20 cellular contexts compared by ENCODE assay signal in the genomic region with DNA sequence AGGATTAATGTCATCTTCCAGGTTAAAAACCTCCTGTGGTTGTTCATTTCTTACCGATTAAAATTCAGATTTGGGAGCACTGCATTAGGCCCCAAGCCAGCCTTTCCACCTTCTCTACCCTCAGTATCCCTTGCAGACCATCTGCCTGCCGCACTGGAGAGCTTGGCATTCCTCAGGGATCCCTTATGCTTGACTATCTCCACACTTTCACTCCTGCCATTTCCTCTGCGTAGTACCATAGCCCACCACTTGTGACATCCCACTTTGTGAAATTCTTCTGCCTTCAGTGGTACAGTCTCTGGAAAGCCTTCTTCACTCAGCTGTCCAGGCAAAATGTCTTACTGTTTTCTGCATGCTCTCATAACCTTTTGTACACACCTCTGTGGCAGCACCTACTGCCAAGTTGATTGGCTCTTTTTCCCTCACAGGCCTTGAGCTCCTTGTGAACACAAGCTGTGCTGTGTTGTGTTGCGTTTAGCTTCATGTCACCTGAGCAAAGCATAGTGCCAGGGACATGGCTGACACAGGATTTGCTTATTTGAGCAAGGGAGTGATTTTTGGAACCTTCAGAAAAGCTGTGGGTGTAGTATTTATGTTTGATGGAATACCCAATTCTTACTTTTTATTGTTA.
DNase-seq lines count a peak whose midpoint lies in the region; ATAC-seq, FAIRE-seq and TF ChIP-seq lines count a peak whose summit lies in the region.
"Had no signal": no experiment of that assay in that cellular context is flagged by ENCODE, and none has a peak within 500 bp of the region (broad histone marks: within the 10 kb centered on the region; RNA-seq: fewer than 3 reads in every experiment).

No MANE protein-coding gene starts in this region.

- no peak overlapping the region for H2AK5ac ChIP-seq in mesendoderm (ENCODE audit: low read length)

- H3K27me3 ChIP-seq in Caco-2 (replicated peaks; ENCODE audit: control insufficient read depth, insufficient read depth, low read length) (no peaks in the 10 kb centered on the region), K562 (ENCODE audit: control insufficient read depth in 2 of 2, insufficient read depth in 2 of 2, low read length in 2 of 2) (no peaks in the 10 kb centered on the region), mesendoderm (ENCODE audit: insufficient read depth, low read length, poor library complexity) (no peaks in the 10 kb centered on the region)
- H3K27me3 ChIP-seq: Peyer's patch had no signal

- TF ChIP-seq EP300 in K562 (IDR thresholded peaks at IDR 0.05; ENCODE audit: low read length): no peak

- no peak overlapping the region for H4K8ac ChIP-seq in mesendoderm (ENCODE audit: low read depth, low read length)

- DNase-seq in Caco-2 (no peak), GM12891 (ENCODE audit: insufficient read length, low spot score) (no peak), K562 (ENCODE audit: extremely low read depth in 1 of 4, low spot score in 3 of 4) (no peak), mesendoderm (peak; percentile 36), T-helper 9 cell (no peak), dedifferentiated amniotic fluid mesenchymal stem cell (ENCODE audit: extremely low spot score) (no peak), cardiac septum (ENCODE audit: low spot score) (no peak)
- DNase-seq: CD8-positive, alpha-beta memory T cell; HCEC 1CT; NCI-H1105; NCI-H2029 treated with DMSO at 0.1 percent for 48 hours; NCI-H226; NCI-H510A treated with DMSO at 0.1 percent for 48 hours; NCI-H774; NK-92 treated with Interleukin-12 subunit alpha and Interleukin-12 subunit beta, amount 100 ng/mL, for 24 hours; Peyer's patch had no signal

- H3K4me1 ChIP-seq in Caco-2: no peaks in the 10 kb centered on the region
- no peaks in the 10 kb centered on the region; a peak in 2 of 5 replicates for H3K4me1 ChIP-seq in K562 (replicated peaks in 1 of 2; ENCODE audit: control insufficient read depth in 2 of 2, insufficient read depth in 2 of 2, low read length in 2 of 2)
- H3K4me1 ChIP-seq in mesendoderm (ENCODE audit: control insufficient read depth, low read depth, low read length): no peaks in the 10 kb centered on the region
- H3K4me1 ChIP-seq: Peyer's patch had no signal

- no peak overlapping the region for H3K4ac ChIP-seq in mesendoderm (ENCODE audit: low read depth, low read length)

- H4K5ac ChIP-seq in mesendoderm (ENCODE audit: low read length): no peak overlapping the region

- no peaks in the 10 kb centered on the region for H3K79me2 ChIP-seq in K562 (ENCODE audit: control insufficient read depth, insufficient read depth, low read length)
- no peaks in the 10 kb centered on the region for H3K79me2 ChIP-seq in mesendoderm (ENCODE audit: control insufficient read depth, insufficient read depth, low read length)

- peak overlapping the region; percentile 56 for H3K27ac Mint-ChIP-seq in Caco-2 (ENCODE audit: unreplicated experiment)
- H3K27ac Mint-ChIP-seq: CD8-positive, alpha-beta memory T cell had no signal

- H2BK5ac ChIP-seq in mesendoderm (ENCODE audit: low read length): no peak overlapping the region

- H3K36me3 ChIP-seq in Caco-2 (ENCODE audit: control insufficient read depth, insufficient read depth, low read length) (no peaks in the 10 kb centered on the region), K562 (ENCODE audit: control insufficient read depth, insufficient read depth, low read length) (peaks cover 30% of the 10 kb centered on the region), mesendoderm (ENCODE audit: control insufficient read depth, insufficient read depth, low read length) (no peaks in the 10 kb centered on the region)
- H3K36me3 ChIP-seq: Peyer's patch had no signal

- no peak overlapping the region for H3K4me2 ChIP-seq in K562 (ENCODE audit: insufficient read depth, low read length)
- no peak overlapping the region for H3K4me2 ChIP-seq in mesendoderm (ENCODE audit: low read length)

- H3K9me3 Mint-ChIP-seq in Caco-2 (ENCODE audit: unreplicated experiment): no peaks in the 10 kb centered on the region
- H3K9me3 Mint-ChIP-seq: CD8-positive, alpha-beta memory T cell had no signal

- H3K9ac ChIP-seq in K562 (ENCODE audit: insufficient read depth in 1 of 2, low read depth in 2 of 2, low read length in 2 of 2): no peak overlapping the region
- no peak overlapping the region for H3K9ac ChIP-seq in mesendoderm (ENCODE audit: low read length)

- CTCF ChIA-PET in Caco-2 (lab: Charles Lee) (no interaction called here), K562 (lab: Yijun Ruan, JAX; ENCODE audit: low intra/inter-chr PET ratio) (no interaction called here)

- H3K9me1 ChIP-seq in K562 (ENCODE audit: control insufficient read depth, insufficient read depth, low read length): no peaks in the 10 kb centered on the region

- TF ChIP-seq CTCF in Caco-2 (IDR thresholded peaks at IDR 0.05; ENCODE audit: insufficient read depth in 1 of 2, low read depth in 1 of 2, low read length in 1 of 2, severe bottlenecking in 1 of 2, unreplicated experiment in 1 of 2) (no peak), K562 (IDR thresholded peaks at IDR 0.05 in 2 of 3, conservative IDR thresholded peaks at IDR 0.05 in 1 of 3; ENCODE audit: insufficient read depth in 2 of 3, low read depth in 1 of 3, low read length in 3 of 3) (no peak)

- in situ Hi-C loops in K562 (cut with MboI): no loop called here

- H3K79me1 ChIP-seq in mesendoderm (ENCODE audit: low read length): no peaks in the 10 kb centered on the region

- FAIRE-seq in GM12891 (lab: Jason Lieb, UNC): peak; percentile 35
- FAIRE-seq in K562 (lab: Jason Lieb, UNC): no peak
- FAIRE-seq: GM18507 had no signal

- H3K4me3 ChIP-seq in Caco-2 (ENCODE audit: low read depth, low read length) (no peak overlapping the region), K562 (no peak overlapping the region), mesendoderm (ENCODE audit: low read length) (no peak overlapping the region)
- H3K4me3 ChIP-seq: Peyer's patch had no signal

- H3K4me3 Mint-ChIP-seq in Caco-2 (ENCODE audit: unreplicated experiment): no peak overlapping the region
- H3K4me3 Mint-ChIP-seq: CD8-positive, alpha-beta memory T cell had no signal

- ATAC-seq in K562: peak; percentile 55; the same call in 2 of the 3 replicates
- ATAC-seq in GM21515 (IDR thresholded peaks at IDR 0.05; ENCODE audit: unreplicated experiment): no peak
- ATAC-seq: SK-N-SH treated with all-trans-retinoic acid at 6 μM for 48 hours had no signal

- no peak for TF ChIP-seq RAD21 in K562 (CRISPR knock-in tag; conservative IDR thresholded peaks at IDR 0.05 in 1 of 2, IDR thresholded peaks at IDR 0.05 in 1 of 2)

- no peak overlapping the region for H3K18ac ChIP-seq in mesendoderm (ENCODE audit: low read length)

- H2BK120ac ChIP-seq in mesendoderm (ENCODE audit: low read depth, low read length): no peak overlapping the region

- intact Hi-C loops in Caco-2 (cut with micrococcal nuclease; ENCODE audit: unreplicated experiment): no loop called here
- intact Hi-C loops in K562 (cut with micrococcal nuclease): no loop called here
- intact Hi-C loops in cardiac septum (cut with DNase I): no loop called here

- no peak for TF ChIP-seq POLR2A in GM12891 (IDR thresholded peaks at IDR 0.05; ENCODE audit: low read depth, low read length)
- TF ChIP-seq POLR2A in K562 (conservative IDR thresholded peaks at IDR 0.05): no peak

- H3K23ac ChIP-seq in mesendoderm (ENCODE audit: low read length): no peak overlapping the region

- BruUV-seq in Caco-2 (replicated peaks; lab: Mats Ljungman, UMichigan) (no TSS peak), K562 (replicated peaks; lab: Mats Ljungman, UMichigan) (no TSS peak)

- no peak overlapping the region for H2AFZ ChIP-seq in K562 (ENCODE audit: low read depth, low read length)

- 100% methylated on average over 4 of the region's 4 CpGs for WGBS in K562 (ENCODE audit: insufficient coverage, low coverage, missing lambda C conversion rate)
- WGBS in mesendoderm (ENCODE audit: extremely low coverage, insufficient coverage, low lambda C conversion rate): no CpG with 5 or more reads among the region's 4 CpGs

- no peaks in the 10 kb centered on the region for H3K4me1 Mint-ChIP-seq in Caco-2 (ENCODE audit: low read depth, unreplicated experiment)
- H3K4me1 Mint-ChIP-seq: CD8-positive, alpha-beta memory T cell had no signal

- H2BK15ac ChIP-seq in mesendoderm (replicated peaks; ENCODE audit: low read depth): no peak overlapping the region

- peaks cover 11% of the 10 kb centered on the region for H3K36me3 Mint-ChIP-seq in Caco-2 (ENCODE audit: insufficient read depth, unreplicated experiment)

- no peaks in the 10 kb centered on the region for H4K20me1 ChIP-seq in K562 (replicated peaks; ENCODE audit: control insufficient read depth, insufficient read depth, low read length)

- H3K27ac ChIP-seq in K562 (ENCODE audit: extremely low read depth, low read depth, low read length): no peak overlapping the region
- no peak overlapping the region for H3K27ac ChIP-seq in mesendoderm (ENCODE audit: low read depth, low read length)
- H3K27ac ChIP-seq: C4-2B, Peyer's patch had no signal

- POLR2A ChIA-PET in Caco-2 (lab: Charles Lee): no interaction called here
- POLR2A ChIA-PET in K562 (lab: Yijun Ruan, JAX): interaction anchor here (1.6 kb wide), 1 partner anchor 8 kb away, joined by 4 read pairs; no protein-coding TSS in a partner anchor

- H3K56ac ChIP-seq in mesendoderm (ENCODE audit: low read length): no peak overlapping the region

- H3K9me3 ChIP-seq in Caco-2: no peaks in the 10 kb centered on the region
- H3K9me3 ChIP-seq in K562 (replicated peaks; ENCODE audit: control insufficient read depth, insufficient read depth, low read depth, low read length): no peaks in the 10 kb centered on the region
- H3K9me3 ChIP-seq: Peyer's patch had no signal

- H3K27me3 Mint-ChIP-seq in Caco-2 (ENCODE audit: insufficient read depth, unreplicated experiment): no peaks in the 10 kb centered on the region

TF ChIP-seq in GM12891, 5 proteins besides CTCF, POLR2A, EP300 and RAD21:
- TF ChIP-seq SPI1 (IDR thresholded peaks at IDR 0.05; ENCODE audit: low read depth, low read length): no peak
- TF ChIP-seq POU2F2 (IDR thresholded peaks at IDR 0.05; ENCODE audit: low read depth, low read length): no peak
- TF ChIP-seq PAX5 (IDR thresholded peaks at IDR 0.05; ENCODE audit: insufficient read depth, low read length, severe bottlenecking): no peak
- TF ChIP-seq POLR2AphosphoS5 (IDR thresholded peaks at IDR 0.05; ENCODE audit: low read depth, low read length): no peak
- TF ChIP-seq TAF1 (IDR thresholded peaks at IDR 0.05; ENCODE audit: low read depth, low read length): no peak

TF ChIP-seq in K562, 482 proteins besides CTCF, POLR2A, EP300 and RAD21 (continues in another document):
- TF ChIP-seq GABPB1 (CRISPR knock-in tag; IDR thresholded peaks at IDR 0.05): no peak
- TF ChIP-seq ZEB2 (IDR thresholded peaks at IDR 0.05): no peak
- TF ChIP-seq RBM17 (IDR thresholded peaks at IDR 0.05; ENCODE audit: borderline replicate concordance, low read depth, low read length): no peak
- no peak for TF ChIP-seq ERF (CRISPR knock-in tag; IDR thresholded peaks at IDR 0.05)
- no peak for TF ChIP-seq ARHGAP35 (IDR thresholded peaks at IDR 0.05; ENCODE audit: partially characterized antibody)
- TF ChIP-seq CSDE1 (IDR thresholded peaks at IDR 0.05): no peak
- TF ChIP-seq RCOR1 (IDR thresholded peaks at IDR 0.05; ENCODE audit: borderline replicate concordance in 1 of 2, low read depth in 2 of 2, low read length in 2 of 2): no peak
